ENCODE assay signal across 12 cellular contexts in genomic region chr18:63159590-63159989, GRCh38.
DNase-seq lines count a peak whose midpoint lies in the region; ATAC-seq and TF ChIP-seq lines count a peak whose summit lies in the region.
"Had no signal": no experiment of that assay in that cellular context is flagged by ENCODE, and none has a peak within 500 bp of the region (broad histone marks: within the 10 kb centered on the region; RNA-seq: fewer than 3 reads in every experiment).

No MANE protein-coding gene starts in this region.

- H3K36me3 ChIP-seq in DOHH2 (ENCODE audit: control insufficient read depth, low read length): peaks cover 51% of the 10 kb centered on the region
- no peaks in the 10 kb centered on the region for H3K36me3 ChIP-seq in HEK293 (ENCODE audit: control insufficient read depth in 2 of 2, insufficient read depth in 1 of 2, low read length in 2 of 2)

- H3K27me3 ChIP-seq in DOHH2 (ENCODE audit: control insufficient read depth, low read length): no peaks in the 10 kb centered on the region

- no peaks in the 10 kb centered on the region for H3K9me3 Mint-ChIP-seq in activated T-helper 1 cell treated with anti-CD3 and anti-CD28 coated beads, Interleukin-12 subunit alpha, Interleukin-12 subunit beta, Interleukin-2, Interleukin-4 antibody, amounts not matched to agents 30 ng/mL and 10 ng/mL and 1 ng/mL, durations not matched to agents 14 hours and 24 hours and 36 hours
- peaks cover 3% of the 10 kb centered on the region for H3K9me3 Mint-ChIP-seq in natural killer cell treated with Interleukin-12 subunit alpha and Interleukin-12 subunit beta and Interleukin-15 and Interleukin-18, amount 100 ng/mL, for 72 hours
- H3K9me3 Mint-ChIP-seq in endothelial cell (ENCODE audit: unreplicated experiment): no peaks in the 10 kb centered on the region

- H3K4me1 Mint-ChIP-seq in activated T-helper 1 cell treated with anti-CD3 and anti-CD28 coated beads, Interleukin-12 subunit alpha, Interleukin-12 subunit beta, Interleukin-2, Interleukin-4 antibody, amounts not matched to agents 30 ng/mL and 10 ng/mL and 1 ng/mL, durations not matched to agents 14 hours and 24 hours and 36 hours (ENCODE audit: low read depth): peaks cover 100% of the 10 kb centered on the region
- peaks cover 87 to 97% of the 10 kb centered on the region in 2 donors for H3K4me1 Mint-ChIP-seq in natural killer cell treated with Interleukin-12 subunit alpha and Interleukin-12 subunit beta and Interleukin-15 and Interleukin-18, amount 100 ng/mL, for 72 hours (ENCODE audit: low read depth in 2 of 2)
- H3K4me1 Mint-ChIP-seq in endothelial cell (ENCODE audit: unreplicated experiment): peaks cover 27% of the 10 kb centered on the region

- H3K79me2 ChIP-seq in DOHH2 (ENCODE audit: control insufficient read depth, low read length): peaks cover 98% of the 10 kb centered on the region

- H3K27ac Mint-ChIP-seq in activated T-helper 1 cell treated with anti-CD3 and anti-CD28 coated beads, Interleukin-12 subunit alpha, Interleukin-12 subunit beta, Interleukin-2, Interleukin-4 antibody, amounts not matched to agents 30 ng/mL and 10 ng/mL and 1 ng/mL, durations not matched to agents 14 hours and 24 hours and 36 hours: peak overlapping the region; percentile 99
- peak overlapping the region; percentile 95 to 99 for H3K27ac Mint-ChIP-seq in natural killer cell treated with Interleukin-12 subunit alpha and Interleukin-12 subunit beta and Interleukin-15 and Interleukin-18, amount 100 ng/mL, for 72 hours
- H3K27ac Mint-ChIP-seq in endothelial cell (ENCODE audit: unreplicated experiment): no peak overlapping the region

- peak overlapping the region; percentile 73 for H3K4me3 ChIP-seq in DOHH2 (ENCODE audit: low read length)
- H3K4me3 ChIP-seq in HEK293 (ENCODE audit: low read depth, low read length): no peak overlapping the region

- H3K9me2 ChIP-seq in DOHH2 (replicated peaks; ENCODE audit: control insufficient read depth, low read length): no peaks in the 10 kb centered on the region

- peaks cover 47% of the 10 kb centered on the region for H3F3A ChIP-seq in DOHH2 (ENCODE audit: control insufficient read depth, insufficient read depth)

- H3K27ac ChIP-seq in DOHH2 (ENCODE audit: low read depth, low read length) (peak overlapping the region; percentile 94), HEK293 (ENCODE audit: extremely low read depth, low read depth, low read length) (no peak overlapping the region)

- H3K27me3 Mint-ChIP-seq in activated T-helper 1 cell treated with anti-CD3 and anti-CD28 coated beads, Interleukin-12 subunit alpha, Interleukin-12 subunit beta, Interleukin-2, Interleukin-4 antibody, amounts not matched to agents 30 ng/mL and 10 ng/mL and 1 ng/mL, durations not matched to agents 14 hours and 24 hours and 36 hours (ENCODE audit: insufficient read depth): no peaks in the 10 kb centered on the region
- no peaks in the 10 kb centered on the region for H3K27me3 Mint-ChIP-seq in natural killer cell treated with Interleukin-12 subunit alpha and Interleukin-12 subunit beta and Interleukin-15 and Interleukin-18, amount 100 ng/mL, for 72 hours
- peaks cover 2% of the 10 kb centered on the region for H3K27me3 Mint-ChIP-seq in endothelial cell (ENCODE audit: unreplicated experiment)

- TF ChIP-seq CTCF in DOHH2 (IDR thresholded peaks at IDR 0.05; ENCODE audit: low read depth, low read length, poor library complexity, severe bottlenecking) (no peak), HEK293 (tag by site-specific recombination; IDR thresholded peaks at IDR 0.05) (no peak), endothelial cell (IDR thresholded peaks at IDR 0.05; ENCODE audit: unreplicated experiment) (no peak)

- H4K20me1 ChIP-seq in DOHH2 (ENCODE audit: control insufficient read depth, insufficient read depth, low read depth, low read length): no peaks in the 10 kb centered on the region

- H3K9me3 ChIP-seq in DOHH2 (ENCODE audit: control insufficient read depth, insufficient read depth, low read length): no peaks in the 10 kb centered on the region
- H3K9me3 ChIP-seq in HEK293 (ENCODE audit: control insufficient read depth, insufficient read depth, low read depth, low read length): no peaks in the 10 kb centered on the region
- H3K9me3 ChIP-seq: Caco-2 had no signal

- DNase-seq in activated T-helper 1 cell treated with anti-CD3 and anti-CD28 coated beads, Interleukin-12 subunit alpha, Interleukin-12 subunit beta, Interleukin-2, Interleukin-4 antibody, amounts not matched to agents 30 ng/mL and 10 ng/mL and 1 ng/mL, durations not matched to agents 14 hours and 24 hours and 36 hours (ENCODE audit: low spot score): no peak
- no peak for DNase-seq in natural killer cell treated with Interleukin-12 subunit alpha and Interleukin-12 subunit beta and Interleukin-15 and Interleukin-18, amount 100 ng/mL, for 72 hours (ENCODE audit: low spot score)
- DNase-seq in SHP77 treated with DMSO at 0.1 percent for 48 hours (lab: John Stamatoyannopoulos, UW): no peak
- no peak for DNase-seq in endothelial cell (ENCODE audit: low spot score)
- DNase-seq in nucleus accumbens (lab: John Stamatoyannopoulos, UW): no peak
- DNase-seq in NAMALWA (ENCODE audit: low spot score): no peak
- DNase-seq: amniotic stem cell, Caco-2, left cardiac atrium, NCI-H226 had no signal

- ATAC-seq in natural killer cell treated with Interleukin-12 subunit alpha and Interleukin-12 subunit beta and Interleukin-15 and Interleukin-18, amount 100 ng/mL, for 72 hours: no peak
- ATAC-seq: left cardiac atrium had no signal

- peaks cover 16% of the 10 kb centered on the region for H3K36me3 Mint-ChIP-seq in activated T-helper 1 cell treated with anti-CD3 and anti-CD28 coated beads, Interleukin-12 subunit alpha, Interleukin-12 subunit beta, Interleukin-2, Interleukin-4 antibody, amounts not matched to agents 30 ng/mL and 10 ng/mL and 1 ng/mL, durations not matched to agents 14 hours and 24 hours and 36 hours (ENCODE audit: low read depth)
- H3K36me3 Mint-ChIP-seq in natural killer cell treated with Interleukin-12 subunit alpha and Interleukin-12 subunit beta and Interleukin-15 and Interleukin-18, amount 100 ng/mL, for 72 hours: no peaks in the 10 kb centered on the region
- no peaks in the 10 kb centered on the region for H3K36me3 Mint-ChIP-seq in endothelial cell (ENCODE audit: low read depth, unreplicated experiment)

- intact Hi-C loops in activated T-helper 1 cell treated with anti-CD3 and anti-CD28 coated beads, Interleukin-12 subunit alpha, Interleukin-12 subunit beta, Interleukin-2, Interleukin-4 antibody, amounts not matched to agents 30 ng/mL and 10 ng/mL and 1 ng/mL, durations not matched to agents 14 hours and 24 hours and 36 hours (cut with micrococcal nuclease): loop anchor here (1.0 to 5.0 kb wide), 4 partner anchors 21 to 652 kb away; partner anchors contain the start of gene PHLPP1

- H3K4me3 Mint-ChIP-seq in activated T-helper 1 cell treated with anti-CD3 and anti-CD28 coated beads, Interleukin-12 subunit alpha, Interleukin-12 subunit beta, Interleukin-2, Interleukin-4 antibody, amounts not matched to agents 30 ng/mL and 10 ng/mL and 1 ng/mL, durations not matched to agents 14 hours and 24 hours and 36 hours: peak overlapping the region; percentile 83
- peak overlapping the region; percentile 82 for H3K4me3 Mint-ChIP-seq in natural killer cell treated with Interleukin-12 subunit alpha and Interleukin-12 subunit beta and Interleukin-15 and Interleukin-18, amount 100 ng/mL, for 72 hours
- H3K4me3 Mint-ChIP-seq in endothelial cell (ENCODE audit: unreplicated experiment): no peak overlapping the region

- H3K4me2 ChIP-seq in DOHH2 (ENCODE audit: low read length): peak overlapping the region; percentile 92

- CTCF ChIA-PET in HEK293 (lab: Yijun Ruan, JAX): no interaction called here

- peaks cover 99% of the 10 kb centered on the region for H3K4me1 ChIP-seq in DOHH2 (ENCODE audit: control insufficient read depth, low read length)
- H3K4me1 ChIP-seq in HEK293 (ENCODE audit: control insufficient read depth, insufficient read depth, low read length): peaks cover 14% of the 10 kb centered on the region
- H3K4me1 ChIP-seq: Caco-2 had no signal

- POLR2A ChIA-PET in HEK293 (lab: Yijun Ruan, JAX): no interaction called here

TF ChIP-seq in HEK293, 187 proteins besides CTCF, POLR2A, EP300 and RAD21 (continues in another document):
- TF ChIP-seq PRDM10 (tag by site-specific recombination; IDR thresholded peaks at IDR 0.05): 0 out of 2 replicates have a peak, but pooled peaks have one; percentile 32
- no peak for TF ChIP-seq ZNF600 (tag by site-specific recombination; IDR thresholded peaks at IDR 0.05)
- no peak for TF ChIP-seq ZNF404 (tag by site-specific recombination; IDR thresholded peaks at IDR 0.05)
